In genomic region chr5:178206166-178207101, GRCh38 we compare ENCODE assay signal across 8 cellular contexts. TPM values are rescaled to one million over a fixed set of nuclear protein-coding genes. Genes with fewer than 3 reads are reported as not detected.
DNase-seq lines count a peak whose midpoint lies in the region; TF ChIP-seq lines count a peak whose summit lies in the region.

No MANE protein-coding gene starts in this region.

- H3K27ac ChIP-seq in osteoblast (ENCODE audit: low read depth, low read length): peak overlapping the region; percentile 51

- peaks cover 58% of the 10 kb centered on the region for H3K36me3 ChIP-seq in osteoblast (ENCODE audit: insufficient read depth, low read length)

- peaks cover 32% of the 10 kb centered on the region for H3K4me1 ChIP-seq in osteoblast (ENCODE audit: insufficient read depth, low read length)

- H4K20me1 ChIP-seq in osteoblast (ENCODE audit: insufficient read depth, low read length): peaks cover 57% of the 10 kb centered on the region

- no peaks in the 10 kb centered on the region for H3K9me3 ChIP-seq in osteoblast (ENCODE audit: low read depth, low read length)

- H3K4me2 ChIP-seq in osteoblast (ENCODE audit: insufficient read depth, low read length): peak overlapping the region; percentile 88

- TF ChIP-seq CTCF in epithelial cell of proximal tubule (conservative IDR thresholded peaks at IDR 0.05; ENCODE audit: low read depth, low read length) (no peak), osteoblast (IDR thresholded peaks at IDR 0.05; ENCODE audit: extremely low read depth, low read depth, low read length) (no peak)

- no peak overlapping the region for H2AFZ ChIP-seq in osteoblast (ENCODE audit: low read length)

- H3K27me3 ChIP-seq in osteoblast (ENCODE audit: insufficient read depth, low read length): no peaks in the 10 kb centered on the region

- DNase-seq in EH (ENCODE audit: low read depth) (peak; percentile 36), epithelial cell of proximal tubule (ENCODE audit: low read depth) (no peak), osteoblast (ENCODE audit: insufficient read length, low spot score, missing footprints) (peak; percentile 81), iPS-NIHi7 (ENCODE audit: extremely low spot score) (no peak), SIG-M5 treated with dmso at 0.1 percent for 504 hours (lab: John Stamatoyannopoulos, UW; ENCODE audit: unreplicated experiment) (no peak), NCI-H2227 (lab: John Stamatoyannopoulos, UW; ENCODE audit: unreplicated experiment) (no peak), GOT3 (lab: John Stamatoyannopoulos, UW) (no peak)

- peaks cover 60% of the 10 kb centered on the region for H3K79me2 ChIP-seq in osteoblast (ENCODE audit: insufficient read depth, low read length)

- H3K4me3 ChIP-seq in epithelial cell of proximal tubule (ENCODE audit: low read depth, low read length) (peak overlapping the region; percentile 82), osteoblast (ENCODE audit: insufficient read depth, low read length) (peak overlapping the region; percentile 81)

TF ChIP-seq in PFSK-1, 5 proteins besides CTCF, POLR2A, EP300 and RAD21:
- TF ChIP-seq POLR2AphosphoS5 (IDR thresholded peaks at IDR 0.05; ENCODE audit: low read depth, low read length) (peak; percentile 17), FOXP2 (optimal IDR thresholded peaks at IDR 0.05; ENCODE audit: borderline replicate concordance, extremely low read depth, extremely low read length, insufficient read depth) (no peak)
TF ChIP-seq in PFSK-1: peak in this region for 1.

RNA-seq across cellular contexts. Expression of gene HNRNPAB, which starts 2.1 kb away (rescaled TPM):
- 243 TPM for polyA plus RNA-seq in PFSK-1 (2012; ENCODE audit: insufficient read length, low read depth)
- total RNA-seq in epithelial cell of proximal tubule: 189 and 228 TPM in 2 replicates
- 40.9 and 42.4 TPM in 2 replicates for total RNA-seq in osteoblast

RNA-seq across cellular contexts. Expression of gene GMCL2, which starts 19.3 kb away (rescaled TPM):
- not detected for polyA plus RNA-seq in PFSK-1 (2012; ENCODE audit: insufficient read length, low read depth)
- not detected in 2 replicates for total RNA-seq in epithelial cell of proximal tubule
- total RNA-seq in osteoblast: not detected in 2 replicates

RNA-seq across cellular contexts. Expression of gene PHYKPL, which starts 26.2 kb away (rescaled TPM):
- 75.6 TPM for polyA plus RNA-seq in PFSK-1 (2012; ENCODE audit: insufficient read length, low read depth)
- 14.9 and 17.0 TPM in 2 replicates for total RNA-seq in epithelial cell of proximal tubule
- 35.1 and 36.5 TPM in 2 replicates for total RNA-seq in osteoblast

RNA-seq across cellular contexts. Expression of gene NHP2, which starts 52.7 kb away (rescaled TPM):
- 304 TPM for polyA plus RNA-seq in PFSK-1 (2012; ENCODE audit: insufficient read length, low read depth)
- total RNA-seq in epithelial cell of proximal tubule (392 and 572 TPM in 2 replicates), osteoblast (66.2 and 71.3 TPM in 2 replicates)

Comparison
In these comparisons a context has a peak if more than half of its experiments do, and no peak if none do; other contexts are left out.
1. DNase-seq: peak in EH (single experiment) and osteoblast (single experiment); none in epithelial cell of proximal tubule (single experiment), iPS-NIHi7 (single experiment), SIG-M5 treated with dmso at 0.1 percent for 504 hours (single experiment), NCI-H2227 (single experiment) and GOT3 (single experiment).